Comparison of ENCODE assay signal across 8 cellular contexts in genomic region chr2:112481050-112481527, GRCh38. TPM values are rescaled to one million over a fixed set of nuclear protein-coding genes. Genes with fewer than 3 reads are reported as not detected.
DNase-seq lines count a peak whose midpoint lies in the region; ATAC-seq and TF ChIP-seq lines count a peak whose summit lies in the region.

No MANE protein-coding gene starts in this region.

- H3K36me3 Mint-ChIP-seq in endothelial cell (ENCODE audit: low read depth, unreplicated experiment): peaks cover 16% of the 10 kb centered on the region

- peak overlapping the region; percentile 87 for H3K27ac Mint-ChIP-seq in endothelial cell (ENCODE audit: unreplicated experiment)

- peak; percentile 67 for ATAC-seq in GM19463 (IDR thresholded peaks at IDR 0.05; ENCODE audit: unreplicated experiment)

- DNase-seq in CMK (ENCODE audit: low read depth) (peak; percentile 68), HPDE6-E6E7 (ENCODE audit: extremely low spot score) (peak; percentile 94), NOMO-1 treated with dmso at 0.1 percent for 144 hours (lab: John Stamatoyannopoulos, UW; ENCODE audit: unreplicated experiment) (peak; percentile 78), endothelial cell (ENCODE audit: low spot score) (peak; percentile 85), middle frontal gyrus (ENCODE audit: extremely low spot score, low spot score) (peak; percentile 62)
- DNase-seq in activated CD8-positive, alpha-beta memory T cell treated with anti-CD3 and anti-CD28 coated beads, Interleukin-2, amount 50 U/mL, for 1 hour (ENCODE audit: extremely low read depth): peak; percentile 45
- DNase-seq in stimulated activated CD8-positive, alpha-beta memory T cell treated with anti-CD3 and anti-CD28 coated beads, Interleukin-15, amount 100 ng/mL, for 48 hours (ENCODE audit: low read depth in 2 of 2): peak; percentile 71 to 74

- peaks cover 31% of the 10 kb centered on the region for H3K4me1 Mint-ChIP-seq in endothelial cell (ENCODE audit: unreplicated experiment)

- peak overlapping the region; percentile 99 for H3K4me3 Mint-ChIP-seq in endothelial cell (ENCODE audit: unreplicated experiment)

- H3K9me3 Mint-ChIP-seq in endothelial cell (ENCODE audit: unreplicated experiment): no peaks in the 10 kb centered on the region

- peaks cover 4% of the 10 kb centered on the region for H3K27me3 Mint-ChIP-seq in endothelial cell (ENCODE audit: unreplicated experiment)

- peak; percentile 36 for TF ChIP-seq CTCF in endothelial cell (IDR thresholded peaks at IDR 0.05; ENCODE audit: unreplicated experiment)

RNA-seq across cellular contexts. Expression of gene TTL, which starts 0.9 kb away (rescaled TPM):
- total RNA-seq in endothelial cell (ENCODE audit: unreplicated experiment): 89.9 TPM

RNA-seq across cellular contexts. Expression of gene RGPD8, which starts 47.6 kb away (rescaled TPM):
- 11.8 TPM for total RNA-seq in endothelial cell (ENCODE audit: unreplicated experiment)

Comparison
In these comparisons a context has a peak if more than half of its experiments do, and no peak if none do; other contexts are left out.
1. Peak in every context shown above with its lines: DNase-seq and ATAC-seq.